Comparison of ENCODE assay signal across 27 cellular contexts in genomic region chr9:112535364-112535763, GRCh38. TPM values are rescaled to one million over a fixed set of nuclear protein-coding genes. Genes with fewer than 3 reads are reported as not detected.
A peak's percentile ranks its signal among the peaks of the same experiment; 100 is the strongest.
DNase-seq lines count a peak whose midpoint lies in the region; ATAC-seq and TF ChIP-seq lines count a peak whose summit lies in the region.
"Had no signal": no experiment of that assay in that cellular context is flagged by ENCODE, and none has a peak within 500 bp of the region (broad histone marks: within the 10 kb centered on the region; RNA-seq: fewer than 3 reads in every experiment).

No MANE protein-coding gene starts in this region.

- no peak for TF ChIP-seq POLR2A in heart left ventricle (IDR thresholded peaks at IDR 0.05)

- no peaks in the 10 kb centered on the region for H3K36me3 Mint-ChIP-seq in activated CD4-positive, alpha-beta T cell treated with anti-CD3 and anti-CD28 coated beads, Interleukin-2, amount 10 ng/mL, durations not matched to agents 24 days and 14 days (ENCODE audit: low read depth)
- H3K36me3 Mint-ChIP-seq: CD8-positive, alpha-beta T cell had no signal

- peak overlapping the region; percentile 43 for H3K27ac Mint-ChIP-seq in activated CD4-positive, alpha-beta T cell treated with anti-CD3 and anti-CD28 coated beads, Interleukin-2, amount 10 ng/mL, durations not matched to agents 24 days and 14 days
- H3K27ac Mint-ChIP-seq: activated CD4-positive, alpha-beta T cell treated with anti-CD3 and anti-CD28 coated beads for 36 hours; activated T-cell treated with anti-CD3 and anti-CD28 coated beads, Interleukin-2, amount 50 U/mL, for 24 hours; CD8-positive, alpha-beta T cell; stimulated activated naive CD8-positive, alpha-beta T cell treated with anti-CD3 and anti-CD28 coated beads, Interleukin-15, Interleukin-2, amounts not matched to agents 100 ng/mL and 50 ng/mL, for 24 hours had no signal

- H3K4me1 Mint-ChIP-seq in activated CD4-positive, alpha-beta T cell treated with anti-CD3 and anti-CD28 coated beads, Interleukin-2, amount 10 ng/mL, durations not matched to agents 24 days and 14 days, result no peaks in the 10 kb centered on the region
- H3K4me1 Mint-ChIP-seq: activated CD4-positive, alpha-beta T cell treated with anti-CD3 and anti-CD28 coated beads for 36 hours had no signal

- DNase-seq in activated CD4-positive, alpha-beta T cell treated with anti-CD3 and anti-CD28 coated beads, Interleukin-2, amount 10 ng/mL, durations not matched to agents 24 days and 14 days, result no peak
- no peak for DNase-seq in activated CD4-positive, alpha-beta T cell treated with anti-CD3 and anti-CD28 coated beads, Interleukin-2, amount 50 U/mL, for 4 hours
- DNase-seq in brain microvascular endothelial cell (peak; percentile 40), fibroblast of pulmonary artery (ENCODE audit: low read depth) (peak; percentile 61), NCI-H69 (lab: John Stamatoyannopoulos, UW) (no peak), MM.1S (no peak), heart left ventricle (no peak), left lung (no peak)
- DNase-seq: activated CD4-positive, alpha-beta T cell treated with anti-CD3 and anti-CD28 coated beads for 36 hours; activated gamma-delta T cell treated with Interleukin-2 at 50 U/mL for 16 hours; activated T-cell treated with anti-CD3 and anti-CD28 coated beads, Interleukin-2, amount 50 U/mL, for 24 hours; AML-193; CD8-positive, alpha-beta T cell; cortex of kidney; DMS153; GDM1; H7; islet precursor cell; KG1; NCI-H1436; NCI-H510A treated with DMSO at 0.1 percent for 48 hours; Peyer's patch had no signal

- WGBS in heart left ventricle, 4 donors, result 0 to 22% (median 0%) methylated on average over 1 of the region's 1 CpG

- no peak overlapping the region for H2AFZ ChIP-seq in MM.1S (ENCODE audit: low read length)

- H3K4me2 ChIP-seq in MM.1S (ENCODE audit: low read depth, low read length), result no peak overlapping the region

- no peak overlapping the region for H3K4me3 ChIP-seq in brain microvascular endothelial cell (ENCODE audit: low read depth, low read length)
- H3K4me3 ChIP-seq in fibroblast of pulmonary artery (replicated peaks; ENCODE audit: low read depth, low read length), result no peak overlapping the region
- H3K4me3 ChIP-seq in MM.1S (ENCODE audit: low read length), result no peak overlapping the region
- no peak overlapping the region for H3K4me3 ChIP-seq in heart left ventricle
- no peak overlapping the region for H3K4me3 ChIP-seq in left lung
- H3K4me3 ChIP-seq: breast epithelium, Peyer's patch had no signal

- no peaks in the 10 kb centered on the region for H3K4me1 ChIP-seq in MM.1S (ENCODE audit: low read length)
- H3K4me1 ChIP-seq in heart left ventricle, result peaks cover 0 to 27% (median 6%) of the 10 kb centered on the region in 12 donors
- H3K4me1 ChIP-seq in left lung, result peaks cover 0 to 10% of the 10 kb centered on the region in 2 donors
- H3K4me1 ChIP-seq: breast epithelium had no signal

- ATAC-seq in heart left ventricle (no peak), left lung (no peak)
- ATAC-seq: activated CD4-positive, alpha-beta T cell treated with anti-CD3 and anti-CD28 coated beads for 36 hours; CD8-positive, alpha-beta T cell; sciatic nerve had no signal

- H4K20me1 ChIP-seq in MM.1S (ENCODE audit: insufficient read depth, low read length), result no peaks in the 10 kb centered on the region

- H3K4me3 Mint-ChIP-seq in activated CD4-positive, alpha-beta T cell treated with anti-CD3 and anti-CD28 coated beads, Interleukin-2, amount 10 ng/mL, durations not matched to agents 24 days and 14 days, result no peak overlapping the region
- H3K4me3 Mint-ChIP-seq: activated CD4-positive, alpha-beta T cell treated with anti-CD3 and anti-CD28 coated beads for 36 hours; activated T-cell treated with anti-CD3 and anti-CD28 coated beads, Interleukin-2, amount 50 U/mL, for 24 hours; CD8-positive, alpha-beta T cell; neural crest cell; stimulated activated naive CD8-positive, alpha-beta T cell treated with anti-CD3 and anti-CD28 coated beads, Interleukin-15, Interleukin-2, amounts not matched to agents 100 ng/mL and 50 ng/mL, for 24 hours had no signal

- H3K9me3 ChIP-seq in MM.1S (replicated peaks; ENCODE audit: insufficient read depth, low read length) (no peaks in the 10 kb centered on the region), heart left ventricle (no peaks in the 10 kb centered on the region), left lung (no peaks in the 10 kb centered on the region)
- H3K9me3 ChIP-seq: breast epithelium, Peyer's patch had no signal

- no peaks in the 10 kb centered on the region for H3K27me3 Mint-ChIP-seq in activated CD4-positive, alpha-beta T cell treated with anti-CD3 and anti-CD28 coated beads, Interleukin-2, amount 10 ng/mL, durations not matched to agents 24 days and 14 days
- H3K27me3 Mint-ChIP-seq: activated CD4-positive, alpha-beta T cell treated with anti-CD3 and anti-CD28 coated beads for 36 hours; activated T-cell treated with anti-CD3 and anti-CD28 coated beads, Interleukin-2, amount 50 U/mL, for 24 hours; stimulated activated naive CD8-positive, alpha-beta T cell treated with anti-CD3 and anti-CD28 coated beads, Interleukin-15, Interleukin-2, amounts not matched to agents 100 ng/mL and 50 ng/mL, for 24 hours had no signal

- peaks cover 6% of the 10 kb centered on the region for H3K9me3 Mint-ChIP-seq in activated CD4-positive, alpha-beta T cell treated with anti-CD3 and anti-CD28 coated beads, Interleukin-2, amount 10 ng/mL, durations not matched to agents 24 days and 14 days
- H3K9me3 Mint-ChIP-seq: activated T-cell treated with anti-CD3 and anti-CD28 coated beads, Interleukin-2, amount 50 U/mL, for 24 hours; CD8-positive, alpha-beta T cell; stimulated activated naive CD8-positive, alpha-beta T cell treated with anti-CD3 and anti-CD28 coated beads, Interleukin-15, Interleukin-2, amounts not matched to agents 100 ng/mL and 50 ng/mL, for 24 hours had no signal

- no peak overlapping the region for H3K9ac ChIP-seq in MM.1S (ENCODE audit: low read length)

- H3K27me3 ChIP-seq in brain microvascular endothelial cell (replicated peaks) (no peaks in the 10 kb centered on the region), MM.1S (replicated peaks; ENCODE audit: insufficient read depth, low read length) (no peaks in the 10 kb centered on the region), heart left ventricle (no peaks in the 10 kb centered on the region), left lung (no peaks in the 10 kb centered on the region)
- H3K27me3 ChIP-seq: breast epithelium, Peyer's patch had no signal

- TF ChIP-seq CTCF in brain microvascular endothelial cell (IDR thresholded peaks at IDR 0.05; ENCODE audit: low read depth, low read length, missing control alignments) (no peak), fibroblast of pulmonary artery (IDR thresholded peaks at IDR 0.05; ENCODE audit: low read length, missing control alignments) (no peak), MM.1S (IDR thresholded peaks at IDR 0.05; ENCODE audit: low read length) (no peak), heart left ventricle (IDR thresholded peaks at IDR 0.05) (no peak), left lung (IDR thresholded peaks at IDR 0.05) (no peak)

- H3K27ac ChIP-seq in brain microvascular endothelial cell (peak overlapping the region; percentile 67), MM.1S (ENCODE audit: low read length) (no peak overlapping the region), heart left ventricle (no peak overlapping the region), left lung (no peak overlapping the region)
- H3K27ac ChIP-seq: 22Rv1, breast epithelium, Peyer's patch had no signal

- H3K9me2 ChIP-seq in MM.1S (replicated peaks; ENCODE audit: insufficient read depth, low read length), result no peaks in the 10 kb centered on the region

- H3K36me3 ChIP-seq in brain microvascular endothelial cell (replicated peaks) (no peaks in the 10 kb centered on the region), MM.1S (replicated peaks; ENCODE audit: insufficient read depth, low read length) (no peaks in the 10 kb centered on the region), heart left ventricle (no peaks in the 10 kb centered on the region), left lung (no peaks in the 10 kb centered on the region)
- H3K36me3 ChIP-seq: breast epithelium, Peyer's patch had no signal

- intact Hi-C loops in activated CD4-positive, alpha-beta T cell treated with anti-CD3 and anti-CD28 coated beads, Interleukin-2, amount 10 ng/mL, durations not matched to agents 24 days and 14 days (cut with micrococcal nuclease), result no loop called here
- intact Hi-C loops in heart left ventricle (cut with DNase I) (no loop called here), left lung (cut with DNase I) (no loop called here)

- H3F3A ChIP-seq in MM.1S (ENCODE audit: insufficient read depth, low read length), result no peaks in the 10 kb centered on the region

- H3K79me2 ChIP-seq in MM.1S (ENCODE audit: low read length), result no peaks in the 10 kb centered on the region

- in situ Hi-C loops in brain microvascular endothelial cell (cut with HindIII; ENCODE audit: low pct_ligation_motif_present, low sequenced_read_pairs), result no loop called here

RNA-seq across cellular contexts. Expression of gene KIAA1958, which starts 48.7 kb away (rescaled TPM):
- total RNA-seq in activated CD4-positive, alpha-beta T cell treated with anti-CD3 and anti-CD28 coated beads, Interleukin-2, amount 10 ng/mL, durations not matched to agents 24 days and 14 days, result 9.8 and 10.6 TPM in 2 replicates
- total RNA-seq in heart left ventricle (1 to 10 TPM; 3.1 to 8.5 (median 6.0) TPM), left lung (10 to 100 TPM; 10.5 to 10.7 TPM)
- polyA plus RNA-seq in heart left ventricle, result 1 to 10 TPM in 1 of 2 donors, under 1 TPM in 1; 0.99 to 2.6 TPM

Comparison
In these comparisons a context has a peak if more than half of its experiments do, and no peak if none do; other contexts are left out.
1. DNase-seq: peak in brain microvascular endothelial cell (single experiment) and fibroblast of pulmonary artery (single experiment); none in activated CD4-positive, alpha-beta T cell treated with anti-CD3 and anti-CD28 coated beads, Interleukin-2, amount 10 ng/mL, durations not matched to agents 24 days and 14 days (single experiment), activated CD4-positive, alpha-beta T cell treated with anti-CD3 and anti-CD28 coated beads, Interleukin-2, amount 50 U/mL, for 4 hours (0 of 2), NCI-H69 (single experiment), MM.1S (single experiment), heart left ventricle (0 of 5) and left lung (0 of 2).